ENCODE assay signal across 10 cellular contexts in the genomic region with DNA sequence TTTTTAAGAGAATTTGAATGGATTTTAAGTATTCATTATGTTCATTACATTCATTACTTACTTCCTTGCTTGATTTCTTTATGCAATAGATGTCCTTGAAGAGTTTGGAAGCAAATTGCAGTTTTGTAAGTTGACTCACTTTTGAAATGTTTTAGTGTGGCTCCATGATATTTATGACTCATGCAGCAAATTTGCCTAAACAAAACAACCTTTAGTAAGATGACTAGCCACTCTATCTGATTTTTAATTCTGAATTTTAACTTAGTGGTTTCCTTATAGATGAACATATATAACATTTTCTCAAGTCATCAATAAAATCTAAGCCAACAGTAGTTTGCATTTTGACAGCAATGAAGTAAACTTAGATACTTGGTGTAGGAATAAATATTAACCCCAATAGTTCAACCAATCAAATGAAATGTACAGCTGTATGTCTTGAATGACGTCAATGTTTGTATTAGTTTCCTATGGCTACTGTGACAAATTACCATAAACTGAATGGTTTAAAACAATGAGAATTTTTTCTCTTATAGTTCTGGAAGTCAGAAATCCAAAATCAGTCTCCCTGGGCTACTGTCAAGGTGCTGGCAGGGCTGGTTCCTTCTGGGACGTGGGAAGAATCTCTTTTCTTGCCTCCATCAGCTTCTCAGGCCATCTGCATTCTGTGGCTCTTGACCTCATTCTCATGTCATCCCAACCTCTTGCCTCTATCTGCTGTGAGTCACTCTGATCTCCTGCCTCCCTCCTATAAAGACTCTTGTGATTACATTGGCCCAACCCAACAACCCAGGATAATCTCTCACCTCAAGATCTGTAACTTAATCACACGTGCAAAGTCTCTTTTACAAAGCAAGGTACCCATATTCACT.
DNase-seq lines count a peak whose midpoint lies in the region; ATAC-seq and TF ChIP-seq lines count a peak whose summit lies in the region.
"Had no signal": no experiment of that assay in that cellular context is flagged by ENCODE, and none has a peak within 500 bp of the region (broad histone marks: within the 10 kb centered on the region; RNA-seq: fewer than 3 reads in every experiment).

No MANE protein-coding gene starts in this region.

- no peak for ATAC-seq in GM19351 (IDR thresholded peaks at IDR 0.05; ENCODE audit: unreplicated experiment)

- CTCF ChIA-PET in BJ (lab: Yijun Ruan, JAX): interaction anchor here (1.0 kb wide), 1 partner anchor 140 kb away, joined by 4 read pairs; no protein-coding TSS in a partner anchor

- H3K27me3 ChIP-seq in BJ (ENCODE audit: control insufficient read depth, insufficient read depth, low read length): no peaks in the 10 kb centered on the region

- H3K36me3 ChIP-seq in BJ (ENCODE audit: control insufficient read depth, insufficient read depth, low read length): no peaks in the 10 kb centered on the region

- H3K4me3 ChIP-seq in BJ (ENCODE audit: low read depth, low read length): no peak overlapping the region

- no peak for TF ChIP-seq CTCF in BJ (IDR thresholded peaks at IDR 0.05; ENCODE audit: insufficient read depth, low read depth, low read length)

- POLR2A ChIA-PET in BJ (lab: Charles Lee): no interaction called here

- peak; percentile 93 for DNase-seq in BJ (ENCODE audit: low read depth)
- peak; percentile 51 for DNase-seq in NCI-H82 (lab: John Stamatoyannopoulos, UW)
- DNase-seq in dermis microvascular lymphatic vessel endothelial cell (ENCODE audit: low read depth in 2 of 2): peak; percentile 10 to 77
- DNase-seq in non-pigmented ciliary epithelial cell (ENCODE audit: low read depth): peak; percentile 93
- no peak for DNase-seq in NCI-H2227 (lab: John Stamatoyannopoulos, UW; ENCODE audit: unreplicated experiment)
- DNase-seq in NCI-H2029 treated with DMSO at 0.1 percent for 48 hours (lab: John Stamatoyannopoulos, UW): no peak
- no peak for DNase-seq in COR-L47 (lab: John Stamatoyannopoulos, UW)
- DNase-seq: activated CD4-positive, alpha-beta T cell treated with anti-CD3 and anti-CD28 coated beads for 4 hours; H7 had no signal

Comparison
In these comparisons a context has a peak if more than half of its experiments do, and no peak if none do; other contexts are left out.
1. DNase-seq: peak in BJ (single experiment), NCI-H82 (single experiment), dermis microvascular lymphatic vessel endothelial cell (2 of 2) and non-pigmented ciliary epithelial cell (single experiment); none in NCI-H2227 (single experiment), NCI-H2029 treated with DMSO at 0.1 percent for 48 hours (single experiment) and COR-L47 (single experiment).